In the genomic region with DNA sequence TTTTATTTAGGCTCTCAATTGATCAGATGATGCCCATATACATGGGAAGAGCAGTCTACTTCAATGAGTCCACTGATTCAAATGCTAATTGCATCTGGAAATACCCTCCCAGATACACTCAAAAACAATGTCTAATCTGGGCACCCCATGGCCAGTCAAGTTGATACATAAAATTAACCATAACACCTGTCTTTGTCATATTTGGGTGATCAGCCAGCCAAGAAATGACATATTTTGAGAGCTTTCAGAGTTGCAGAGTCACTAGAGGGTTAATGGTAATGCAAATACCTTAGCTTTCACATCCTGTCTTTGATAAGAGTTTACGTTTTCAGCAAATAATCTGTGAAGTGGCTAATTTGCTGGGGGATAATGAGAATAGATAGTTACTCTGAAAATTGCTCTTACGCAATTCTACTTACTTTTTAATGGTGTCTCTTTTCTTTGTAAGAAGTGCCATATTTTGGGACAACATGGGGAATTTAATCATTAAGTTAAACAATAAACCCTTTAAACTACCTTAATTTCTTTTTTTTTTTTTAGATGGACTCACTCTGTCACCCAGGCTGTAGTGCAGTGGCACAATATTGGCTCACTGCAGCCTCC, we compare ENCODE assay signal across 16 cellular contexts. TPM values are rescaled to one million over a fixed set of nuclear protein-coding genes. Genes with fewer than 3 reads are reported as not detected.
DNase-seq lines count a peak whose midpoint lies in the region; ATAC-seq and TF ChIP-seq lines count a peak whose summit lies in the region.
"Had no signal": no experiment of that assay in that cellular context is flagged by ENCODE, and none has a peak within 500 bp of the region (broad histone marks: within the 10 kb centered on the region; RNA-seq: fewer than 3 reads in every experiment).

No MANE protein-coding gene starts in this region.

- H3K9me3 Mint-ChIP-seq in natural killer cell treated with Interleukin-12 subunit alpha and Interleukin-12 subunit beta and Interleukin-15 and Interleukin-18, amount 100 ng/mL, for 72 hours: peaks cover 3% of the 10 kb centered on the region

- no peak for TF ChIP-seq CTCF in OCI-LY1 (IDR thresholded peaks at IDR 0.05; ENCODE audit: low read length)
- TF ChIP-seq CTCF in RWPE1 (conservative IDR thresholded peaks at IDR 0.05; ENCODE audit: low read depth): no peak

- peak; percentile 94 for ATAC-seq in GM18519 (IDR thresholded peaks at IDR 0.05; ENCODE audit: low FRiP score, unreplicated experiment)
- ATAC-seq in GM21390 (IDR thresholded peaks at IDR 0.05; ENCODE audit: unreplicated experiment): peak; percentile 98
- peak; percentile 97 for ATAC-seq in HG03060 (IDR thresholded peaks at IDR 0.05; ENCODE audit: low read depth, unreplicated experiment)
- no peak for ATAC-seq in natural killer cell treated with Interleukin-12 subunit alpha and Interleukin-12 subunit beta and Interleukin-15 and Interleukin-18, amount 100 ng/mL, for 72 hours

- DNase-seq in RWPE1 (ENCODE audit: low spot score) (no peak), GM03348 (ENCODE audit: low spot score) (no peak), hepatic stellate cell (ENCODE audit: low spot score) (no peak)
- no peak for DNase-seq in natural killer cell treated with Interleukin-12 subunit alpha and Interleukin-12 subunit beta and Interleukin-15 and Interleukin-18, amount 100 ng/mL, for 72 hours (ENCODE audit: low spot score)
- DNase-seq: activated CD4-positive, CD25-positive, alpha-beta regulatory T cell; effector CD4-positive, alpha-beta T cell; H7; NCI-H1092 treated with DMSO at 0.1 percent for 48 hours; PC-9; small intestine had no signal

- no peaks in the 10 kb centered on the region for H3K4me1 Mint-ChIP-seq in natural killer cell treated with Interleukin-12 subunit alpha and Interleukin-12 subunit beta and Interleukin-15 and Interleukin-18, amount 100 ng/mL, for 72 hours (ENCODE audit: low read depth in 2 of 2)

- H2AFZ ChIP-seq in OCI-LY1 (ENCODE audit: low read length): no peak overlapping the region
- H2AFZ ChIP-seq: PC-9 had no signal

- no peaks in the 10 kb centered on the region for H4K20me1 ChIP-seq in OCI-LY1 (ENCODE audit: insufficient read depth, low read length)

- no peaks in the 10 kb centered on the region for H3F3A ChIP-seq in OCI-LY1 (ENCODE audit: insufficient read depth, low read length)

- H3K27ac ChIP-seq in OCI-LY1 (ENCODE audit: low read depth, low read length, poor library complexity, severe bottlenecking) (peak overlapping the region; percentile 84), RWPE1 (no peak overlapping the region)
- H3K27ac ChIP-seq: PC-9 had no signal

- peaks cover 1 to 6% of the 10 kb centered on the region in 2 donors for H3K27me3 Mint-ChIP-seq in natural killer cell treated with Interleukin-12 subunit alpha and Interleukin-12 subunit beta and Interleukin-15 and Interleukin-18, amount 100 ng/mL, for 72 hours

- CTCF ChIA-PET in RWPE1 (lab: Yijun Ruan, JAX): no interaction called here

- H3K79me2 ChIP-seq in OCI-LY1 (ENCODE audit: insufficient read depth, low read length): no peaks in the 10 kb centered on the region

- H3K9me3 ChIP-seq in OCI-LY1 (ENCODE audit: low read length): no peaks in the 10 kb centered on the region

- no peaks in the 10 kb centered on the region for H3K9me2 ChIP-seq in OCI-LY1 (ENCODE audit: low read depth, low read length)

- H3K4me2 ChIP-seq in OCI-LY1 (ENCODE audit: low read length): peak overlapping the region; percentile 53
- H3K4me2 ChIP-seq: PC-9 had no signal

- no peaks in the 10 kb centered on the region for H3K36me3 ChIP-seq in OCI-LY1 (ENCODE audit: insufficient read depth, low read length)

- H3K9ac ChIP-seq in OCI-LY1 (ENCODE audit: low read length): peak overlapping the region; percentile 14; the same call in 1 of the 2 replicates

- H3K4me3 ChIP-seq in OCI-LY1 (ENCODE audit: low read depth, low read length, poor library complexity, severe bottlenecking): peak overlapping the region; percentile 14
- H3K4me3 ChIP-seq: PC-9 had no signal

- no peak overlapping the region for H3K4me3 Mint-ChIP-seq in natural killer cell treated with Interleukin-12 subunit alpha and Interleukin-12 subunit beta and Interleukin-15 and Interleukin-18, amount 100 ng/mL, for 72 hours
- H3K4me3 Mint-ChIP-seq: activated naive CD8-positive, alpha-beta T cell; stimulated activated naive CD8-positive, alpha-beta T cell treated with anti-CD3 and anti-CD28 coated beads, Interleukin-15, Interleukin-2, amounts not matched to agents 100 ng/mL and 50 ng/mL, for 24 hours had no signal

- H3K27me3 ChIP-seq in OCI-LY1 (ENCODE audit: insufficient read depth, low read length): no peaks in the 10 kb centered on the region

- peaks cover 42% of the 10 kb centered on the region for H3K4me1 ChIP-seq in OCI-LY1 (ENCODE audit: insufficient read depth, low read length, severe bottlenecking)

- H3K27ac Mint-ChIP-seq in natural killer cell treated with Interleukin-12 subunit alpha and Interleukin-12 subunit beta and Interleukin-15 and Interleukin-18, amount 100 ng/mL, for 72 hours: no peak overlapping the region
- H3K27ac Mint-ChIP-seq: activated naive CD8-positive, alpha-beta T cell; stimulated activated naive CD8-positive, alpha-beta T cell treated with anti-CD3 and anti-CD28 coated beads, Interleukin-15, Interleukin-2, amounts not matched to agents 100 ng/mL and 50 ng/mL, for 24 hours had no signal

- peaks cover 8% of the 10 kb centered on the region for H3K36me3 Mint-ChIP-seq in natural killer cell treated with Interleukin-12 subunit alpha and Interleukin-12 subunit beta and Interleukin-15 and Interleukin-18, amount 100 ng/mL, for 72 hours

- POLR2A ChIA-PET in RWPE1 (lab: Yijun Ruan, JAX; ENCODE audit: low non-redundant PET): no interaction called here

RNA-seq across cellular contexts. Expression of gene CCDC195, which starts 49.1 kb away (rescaled TPM):
- total RNA-seq in natural killer cell treated with Interleukin-12 subunit alpha and Interleukin-12 subunit beta and Interleukin-15 and Interleukin-18, amount 100 ng/mL, for 72 hours: not detected
- total RNA-seq: H7, PC-9 had no signal

Comparison
In these comparisons a context has a peak if more than half of its experiments do, and no peak if none do; other contexts are left out.
1. ATAC-seq: peak in GM18519 (single experiment), GM21390 (single experiment) and HG03060 (single experiment); none in natural killer cell treated with Interleukin-12 subunit alpha and Interleukin-12 subunit beta and Interleukin-15 and Interleukin-18, amount 100 ng/mL, for 72 hours (0 of 2).